8 cellular contexts compared by ENCODE assay signal in the genomic region with DNA sequence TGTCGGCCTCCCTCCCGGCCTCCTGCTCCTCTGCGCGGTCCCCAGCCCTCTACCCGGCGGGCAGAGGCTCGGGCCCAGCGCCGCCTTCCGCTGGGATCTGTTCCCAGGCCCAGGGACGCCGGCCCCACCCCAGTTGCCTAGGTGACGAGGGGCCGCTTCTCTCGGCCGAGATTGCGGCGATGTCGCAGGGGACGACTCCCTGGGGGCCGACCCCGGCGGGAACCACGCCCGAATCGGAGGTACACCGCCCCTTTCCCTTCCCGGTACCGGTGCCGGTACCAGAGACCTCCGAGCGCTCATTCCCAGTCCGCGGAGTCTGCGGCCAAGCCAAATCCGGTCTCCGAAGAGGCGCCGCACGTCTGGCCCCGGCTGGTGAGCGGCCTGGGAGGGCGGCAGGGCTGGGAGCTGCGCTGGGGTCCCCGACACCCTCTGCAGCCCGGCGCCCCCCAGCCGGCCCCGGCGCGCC. TPM values are rescaled to one million over a fixed set of nuclear protein-coding genes. Genes with fewer than 3 reads are reported as not detected.
DNase-seq lines count a peak whose midpoint lies in the region; ATAC-seq, FAIRE-seq and TF ChIP-seq lines count a peak whose summit lies in the region.

A gene with protein sequence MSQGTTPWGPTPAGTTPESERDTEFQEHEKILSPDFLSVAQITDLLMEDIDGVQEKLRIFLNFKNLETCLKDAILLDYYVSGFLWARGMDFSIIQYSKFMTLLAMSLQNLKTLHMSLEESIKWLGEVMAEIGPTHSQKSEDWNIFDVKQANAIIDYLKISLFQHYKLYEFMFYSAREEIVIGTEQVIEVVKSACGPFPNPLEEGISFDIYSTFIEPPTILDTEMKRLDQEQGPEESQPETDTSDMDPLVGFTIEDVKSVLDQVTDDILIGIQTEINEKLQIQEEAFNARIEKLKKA (plus strand): TSS at position 136 of the 466 bp plus-strand sequence. CDS start 44 bp downstream, at position 180.

- POLR2A ChIA-PET in CD8-positive, alpha-beta memory T cell (lab: Charles Lee), result no interaction called here

- FAIRE-seq in RCC 7860 (lab: Jason Lieb, UNC), result no peak

- peak in 1 of 6 experiments; percentile 9 for TF ChIP-seq CTCF in esophagus squamous epithelium (IDR thresholded peaks at IDR 0.05)
- no peak for TF ChIP-seq CTCF in mesothelial cell of epicardium (IDR thresholded peaks at IDR 0.05; ENCODE audit: unreplicated experiment)
- peak; percentile 16 for TF ChIP-seq CTCF in upper lobe of right lung (IDR thresholded peaks at IDR 0.05)

- peak within 1 kb of the TSS; percentile 44 to 68 (median 58) for H3K4me3 ChIP-seq in esophagus squamous epithelium
- H3K4me3 ChIP-seq in upper lobe of right lung, result peak within 1 kb of the TSS; percentile 53
- H3K4me3 ChIP-seq in CD8-positive, alpha-beta memory T cell (ENCODE audit: low read length), result no peak within 1 kb of the TSS

- H3K27ac ChIP-seq in esophagus squamous epithelium (peak within 1 kb of the TSS in 3 of 4 donors; percentile 25 to 47 (median 45)), upper lobe of right lung (peak within 1 kb of the TSS; percentile 65)
- H3K27ac ChIP-seq in CD8-positive, alpha-beta memory T cell (ENCODE audit: low read depth, low read length), result no peak within 1 kb of the TSS

- peaks cover 0 to 6% (median 0%) of the 10 kb centered on the region in 4 donors for H3K27me3 ChIP-seq in esophagus squamous epithelium
- H3K27me3 ChIP-seq in upper lobe of right lung, result no peaks in the 10 kb centered on the region
- H3K27me3 ChIP-seq in CD8-positive, alpha-beta memory T cell (ENCODE audit: insufficient read depth, low read length, poor library complexity, severe bottlenecking), result peaks cover 8% of the 10 kb centered on the region

- H3K36me3 ChIP-seq in esophagus squamous epithelium (no peaks in the 10 kb centered on the region), upper lobe of right lung (no peaks in the 10 kb centered on the region)
- H3K36me3 ChIP-seq in CD8-positive, alpha-beta memory T cell (ENCODE audit: insufficient read depth, low read length), result no peaks in the 10 kb centered on the region

- ATAC-seq in upper lobe of right lung, result peak; percentile 99

- H3K27ac Mint-ChIP-seq in mesothelial cell of epicardium, result peak within 1 kb of the TSS; percentile 75
- no peak within 1 kb of the TSS for H3K27ac Mint-ChIP-seq in CD8-positive, alpha-beta memory T cell

- intact Hi-C loops in esophagus squamous epithelium (cut with DNase I), result no loop called here
- intact Hi-C loops in upper lobe of right lung (cut with DNase I), result no loop called here

- no peaks in the 10 kb centered on the region for H3K36me3 Mint-ChIP-seq in mesothelial cell of epicardium
- H3K36me3 Mint-ChIP-seq in CD8-positive, alpha-beta memory T cell, result no peaks in the 10 kb centered on the region

- H3K4me1 ChIP-seq in esophagus squamous epithelium (peaks cover 0 to 15% (median 0%) of the 10 kb centered on the region in 3 donors), upper lobe of right lung (no peaks in the 10 kb centered on the region)
- H3K4me1 ChIP-seq in CD8-positive, alpha-beta memory T cell (ENCODE audit: insufficient read depth, low read length), result no peaks in the 10 kb centered on the region

- peaks cover 18% of the 10 kb centered on the region for H3K4me1 Mint-ChIP-seq in mesothelial cell of epicardium
- H3K4me1 Mint-ChIP-seq in CD8-positive, alpha-beta memory T cell, result peaks cover 0 to 1% (median 0%) of the 10 kb centered on the region in 3 donors

- no peaks in the 10 kb centered on the region for H3K27me3 Mint-ChIP-seq in mesothelial cell of epicardium (ENCODE audit: low read depth)
- peaks cover 15 to 46% of the 10 kb centered on the region in 2 donors for H3K27me3 Mint-ChIP-seq in CD8-positive, alpha-beta memory T cell

- peak; percentile 76 for DNase-seq in Daoy (ENCODE audit: low read depth)
- DNase-seq in NCI-H748 treated with DMSO at 0.1 percent for 48 hours (lab: John Stamatoyannopoulos, UW), result peak; percentile 29
- DNase-seq in esophagus squamous epithelium (lab: John Stamatoyannopoulos, UW), result no peak
- peak; percentile 69 to 82 for DNase-seq in mesothelial cell of epicardium (ENCODE audit: low spot score in 2 of 2, unreplicated experiment in 2 of 2)
- peak; percentile 88 for DNase-seq in upper lobe of right lung
- DNase-seq in CD8-positive, alpha-beta memory T cell, result no peak
- no peak for DNase-seq in activated CD4-positive, CD25-positive, alpha-beta regulatory T cell (lab: John Stamatoyannopoulos, UW)
- no peak for DNase-seq in RCC 7860 (ENCODE audit: low spot score)

- 4 to 7% methylated on average over 13 to 32 of the region's 51 CpGs for WGBS in esophagus squamous epithelium, 2 donors

- no peaks in the 10 kb centered on the region for H3K9me3 ChIP-seq in esophagus squamous epithelium
- H3K9me3 ChIP-seq in upper lobe of right lung, result no peaks in the 10 kb centered on the region
- H3K9me3 ChIP-seq in CD8-positive, alpha-beta memory T cell (ENCODE audit: low read length), result no peaks in the 10 kb centered on the region

- no peaks in the 10 kb centered on the region for H3K9me3 Mint-ChIP-seq in mesothelial cell of epicardium
- no peaks in the 10 kb centered on the region for H3K9me3 Mint-ChIP-seq in CD8-positive, alpha-beta memory T cell

- CTCF ChIA-PET in CD8-positive, alpha-beta memory T cell (lab: Charles Lee), result no interaction called here

- H3K4me3 Mint-ChIP-seq in mesothelial cell of epicardium, result peak within 1 kb of the TSS; percentile 70
- H3K4me3 Mint-ChIP-seq in CD8-positive, alpha-beta memory T cell, result no peak within 1 kb of the TSS

- no peak for TF ChIP-seq POLR2A in esophagus squamous epithelium (IDR thresholded peaks at IDR 0.05)

RNA-seq across cellular contexts. Expression of the gene that starts here (rescaled TPM):
- 0.57 TPM in 1 of 2 replicates, not detected in the other for total RNA-seq in Daoy (2014; rRNA removed; shearing (Covaris generic))
- total RNA-seq in esophagus squamous epithelium (under 1 TPM in 1 of 4 donors, not detected in 3; 0.38 TPM), mesothelial cell of epicardium (2.5 to 4.8 TPM (median 2.5 TPM) in 3 replicates), upper lobe of right lung (not detected)
- not detected for total RNA-seq in CD8-positive, alpha-beta memory T cell
- not detected for polyA plus RNA-seq in CD8-positive, alpha-beta memory T cell

Comparison
In these comparisons a context has a peak if more than half of its experiments do, and no peak if none do; other contexts are left out.
1. Peak in DNase-seq in Daoy; RNA of the gene not detected or under 1 TPM.
2. Peak in DNase-seq, ATAC-seq, H3K4me3 ChIP-seq and H3K27ac ChIP-seq in upper lobe of right lung; RNA of the gene not detected or under 1 TPM.
3. DNase-seq: peak in NCI-H748 treated with DMSO at 0.1 percent for 48 hours (single experiment) and mesothelial cell of epicardium (2 of 2); none in esophagus squamous epithelium (single experiment), CD8-positive, alpha-beta memory T cell (0 of 5), activated CD4-positive, CD25-positive, alpha-beta regulatory T cell (0 of 4) and RCC 7860 (single experiment).